ENCODE assay signal across 21 cellular contexts in genomic region chr18:51150430-51150746, GRCh38. TPM values are rescaled to one million over a fixed set of nuclear protein-coding genes. Genes with fewer than 3 reads are reported as not detected.
DNase-seq lines count a peak whose midpoint lies in the region; ATAC-seq, FAIRE-seq and TF ChIP-seq lines count a peak whose summit lies in the region.
"Had no signal": no experiment of that assay in that cellular context is flagged by ENCODE, and none has a peak within 500 bp of the region (broad histone marks: within the 10 kb centered on the region; RNA-seq: fewer than 3 reads in every experiment).

No MANE protein-coding gene starts in this region.

- no TSS peak for BruUV-seq in Calu3 (replicated peaks; lab: Mats Ljungman, UMichigan)

- DNase-seq in activated CD8-positive, alpha-beta memory T cell treated with anti-CD3 and anti-CD28 coated beads, Interleukin-2, amount 50 U/mL, for 4 hours, result peak; percentile 22
- no peak for DNase-seq in activated CD8-positive, alpha-beta memory T cell treated with anti-CD3 and anti-CD28 coated beads for 24 hours
- DNase-seq in Calu3 (no peak), GM12891 (ENCODE audit: insufficient read length, low spot score) (no peak)
- DNase-seq in central memory CD8-positive, alpha-beta T cell (ENCODE audit: low spot score in 2 of 2), result no peak
- DNase-seq in natural killer cell treated with Interleukin-12 subunit alpha and Interleukin-12 subunit beta and Interleukin-15 and Interleukin-18, amount 100 ng/mL, for 72 hours (ENCODE audit: low spot score), result no peak
- DNase-seq: activated T-cell treated with anti-CD3 and anti-CD28 coated beads, Interleukin-2, amount 50 U/mL, for 1 hour; DMS153; GDM1; head of caudate nucleus; KBM-7; left ventricle myocardium superior; NCI-H1694 treated with DMSO at 0.1 percent for 48 hours; nucleus accumbens had no signal

- H3K9me3 Mint-ChIP-seq in Calu3 (ENCODE audit: low read depth, unreplicated experiment), result no peaks in the 10 kb centered on the region
- no peaks in the 10 kb centered on the region for H3K9me3 Mint-ChIP-seq in central memory CD8-positive, alpha-beta T cell
- no peaks in the 10 kb centered on the region for H3K9me3 Mint-ChIP-seq in natural killer cell treated with Interleukin-12 subunit alpha and Interleukin-12 subunit beta and Interleukin-15 and Interleukin-18, amount 100 ng/mL, for 72 hours
- H3K9me3 Mint-ChIP-seq: dendritic cell treated with granulocyte-macrophage colony-stimulating factor and Interleukin-4, amounts not matched to agents 40 ng/mL and 50 ng/mL, for 4 days had no signal

- intact Hi-C loops in Calu3 (cut with micrococcal nuclease; ENCODE audit: unreplicated experiment), result no loop called here

- TF ChIP-seq POLR2A in GM12891 (IDR thresholded peaks at IDR 0.05; ENCODE audit: low read depth, low read length), result no peak

- H3K4me3 Mint-ChIP-seq in Calu3 (ENCODE audit: low read depth, unreplicated experiment), result peak overlapping the region; percentile 27
- no peak overlapping the region for H3K4me3 Mint-ChIP-seq in central memory CD8-positive, alpha-beta T cell
- H3K4me3 Mint-ChIP-seq in natural killer cell treated with Interleukin-12 subunit alpha and Interleukin-12 subunit beta and Interleukin-15 and Interleukin-18, amount 100 ng/mL, for 72 hours, result no peak overlapping the region
- H3K4me3 Mint-ChIP-seq: CD14-positive monocyte; dendritic cell treated with granulocyte-macrophage colony-stimulating factor and Interleukin-4, amounts not matched to agents 40 ng/mL and 50 ng/mL, for 4 days had no signal

- TF ChIP-seq CTCF in Calu3 (IDR thresholded peaks at IDR 0.05; ENCODE audit: unreplicated experiment), result no peak

- no peaks in the 10 kb centered on the region for H3K36me3 Mint-ChIP-seq in Calu3 (ENCODE audit: insufficient read depth, unreplicated experiment)
- H3K36me3 Mint-ChIP-seq in central memory CD8-positive, alpha-beta T cell (ENCODE audit: insufficient read depth), result peaks cover 4% of the 10 kb centered on the region
- peaks cover 4% of the 10 kb centered on the region for H3K36me3 Mint-ChIP-seq in natural killer cell treated with Interleukin-12 subunit alpha and Interleukin-12 subunit beta and Interleukin-15 and Interleukin-18, amount 100 ng/mL, for 72 hours
- H3K36me3 Mint-ChIP-seq: CD14-positive monocyte had no signal

- ATAC-seq in central memory CD8-positive, alpha-beta T cell (replicated peaks; ENCODE audit: extremely low read depth, poor library complexity, severe bottlenecking), result no peak
- no peak for ATAC-seq in natural killer cell treated with Interleukin-12 subunit alpha and Interleukin-12 subunit beta and Interleukin-15 and Interleukin-18, amount 100 ng/mL, for 72 hours
- ATAC-seq in GM18511 (IDR thresholded peaks at IDR 0.05; ENCODE audit: unreplicated experiment), result no peak
- ATAC-seq in HG03135 (IDR thresholded peaks at IDR 0.05; ENCODE audit: unreplicated experiment), result no peak
- ATAC-seq: left ventricle myocardium superior, Right ventricle myocardium inferior had no signal

- peaks cover 17% of the 10 kb centered on the region for H3K4me1 Mint-ChIP-seq in Calu3 (ENCODE audit: low read depth, unreplicated experiment)
- peaks cover 28% of the 10 kb centered on the region for H3K4me1 Mint-ChIP-seq in central memory CD8-positive, alpha-beta T cell
- peaks cover 39 to 43% of the 10 kb centered on the region in 2 donors for H3K4me1 Mint-ChIP-seq in natural killer cell treated with Interleukin-12 subunit alpha and Interleukin-12 subunit beta and Interleukin-15 and Interleukin-18, amount 100 ng/mL, for 72 hours (ENCODE audit: low read depth in 2 of 2)

- CTCF ChIA-PET in Calu3 (lab: Charles Lee), result interaction anchor here (1.0 to 1.1 kb wide), 2 partner anchors 10 to 15 kb away, joined by 3 to 4 read pairs; no protein-coding TSS in a partner anchor

- H3K27ac Mint-ChIP-seq in Calu3 (ENCODE audit: unreplicated experiment), result peak overlapping the region; percentile 47
- H3K27ac Mint-ChIP-seq in central memory CD8-positive, alpha-beta T cell (ENCODE audit: low read depth), result peak overlapping the region; percentile 93
- H3K27ac Mint-ChIP-seq in natural killer cell treated with Interleukin-12 subunit alpha and Interleukin-12 subunit beta and Interleukin-15 and Interleukin-18, amount 100 ng/mL, for 72 hours, result peak overlapping the region; percentile 55 to 95
- H3K27ac Mint-ChIP-seq: dendritic cell treated with granulocyte-macrophage colony-stimulating factor and Interleukin-4, amounts not matched to agents 40 ng/mL and 50 ng/mL, for 4 days had no signal

- H3K27me3 Mint-ChIP-seq in Calu3 (ENCODE audit: unreplicated experiment), result no peaks in the 10 kb centered on the region
- H3K27me3 Mint-ChIP-seq in central memory CD8-positive, alpha-beta T cell, result no peaks in the 10 kb centered on the region
- H3K27me3 Mint-ChIP-seq in natural killer cell treated with Interleukin-12 subunit alpha and Interleukin-12 subunit beta and Interleukin-15 and Interleukin-18, amount 100 ng/mL, for 72 hours, result no peaks in the 10 kb centered on the region

- FAIRE-seq in GM12891 (lab: Jason Lieb, UNC), result no peak
- FAIRE-seq: bronchial epithelial cell, TTC549 had no signal

TF ChIP-seq in GM12891, 5 proteins besides CTCF, POLR2A, EP300 and RAD21:
- TF ChIP-seq TAF1 (IDR thresholded peaks at IDR 0.05; ENCODE audit: low read depth, low read length), result no peak
- no peak for TF ChIP-seq POLR2AphosphoS5 (IDR thresholded peaks at IDR 0.05; ENCODE audit: low read depth, low read length)
TF ChIP-seq in GM12891: peak in this region for 0.

RNA-seq across cellular contexts. Expression of gene MEX3C, which starts 47.1 kb away (rescaled TPM):
- 71.5 and 86.9 TPM in 2 replicates for total RNA-seq in Calu3 (2022)
- total RNA-seq in natural killer cell treated with Interleukin-12 subunit alpha and Interleukin-12 subunit beta and Interleukin-15 and Interleukin-18, amount 100 ng/mL, for 72 hours, result 100 to 1,000 TPM in 1 of 2 donors, 10 to 100 TPM in 1; 91.8 to 174 TPM
- polyA plus RNA-seq in GM12891 (2012; ENCODE audit: low read depth, missing spikeins), result 12.0 TPM
